Comparison of ENCODE assay signal across 8 cellular contexts in the genomic region with DNA sequence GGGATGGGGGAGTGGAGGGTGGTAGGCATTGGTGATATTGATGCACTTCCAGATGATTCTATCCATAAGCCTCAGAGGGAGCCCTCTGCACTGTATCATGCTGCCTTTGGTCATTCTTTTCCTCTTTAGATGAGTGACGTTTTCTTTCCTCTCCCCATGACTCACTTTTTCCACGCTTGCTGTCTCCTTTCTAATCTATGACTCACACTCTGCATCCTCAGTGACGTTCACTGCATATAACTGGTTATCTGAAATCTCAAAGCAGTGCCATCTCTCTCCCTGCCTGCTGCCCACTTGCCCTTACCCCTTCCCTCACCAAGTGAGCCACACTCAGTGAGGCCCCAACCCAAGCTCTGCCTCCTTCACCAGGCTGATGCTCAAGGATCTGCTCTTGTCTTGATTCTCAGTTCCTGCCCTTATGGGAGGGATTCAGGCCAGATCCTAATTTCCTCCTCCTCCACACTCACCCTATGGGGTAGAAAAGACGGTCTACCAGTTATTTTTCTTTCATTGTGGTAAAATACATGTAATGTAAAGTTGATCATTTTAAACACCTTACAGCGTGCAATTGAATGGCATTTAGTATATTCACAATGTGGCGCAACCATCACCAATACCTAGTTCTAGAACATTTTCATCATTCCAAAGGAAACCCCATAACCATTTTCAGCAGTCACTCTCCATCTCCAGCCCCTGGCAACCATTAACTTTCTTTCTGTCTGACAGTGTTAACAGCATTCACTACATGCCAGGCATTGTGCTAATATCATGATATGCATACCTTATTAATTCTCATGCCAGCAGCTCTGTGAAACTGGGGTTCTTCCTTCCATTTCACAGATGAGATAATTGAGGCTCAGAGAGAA. TPM values are rescaled to one million over a fixed set of nuclear protein-coding genes. Genes with fewer than 3 reads are reported as not detected.
DNase-seq lines count a peak whose midpoint lies in the region; ATAC-seq and TF ChIP-seq lines count a peak whose summit lies in the region.

No MANE protein-coding gene starts in this region.

- H3K36me3 ChIP-seq in PC-3 (ENCODE audit: low read depth, low read length): no peaks in the 10 kb centered on the region

- intact Hi-C loops in PC-3 (cut with micrococcal nuclease): no loop called here

- H3K27me3 Mint-ChIP-seq in chondrocyte (ENCODE audit: low read depth): no peaks in the 10 kb centered on the region

- no peak overlapping the region for H3K27ac ChIP-seq in PC-3 (ENCODE audit: low read length)

- H3K36me3 Mint-ChIP-seq in chondrocyte (ENCODE audit: low read depth): no peaks in the 10 kb centered on the region

- H2AFZ ChIP-seq in PC-3 (ENCODE audit: low read length): no peak overlapping the region

- TF ChIP-seq CTCF in PC-3 (conservative IDR thresholded peaks at IDR 0.05; ENCODE audit: low read depth, low read length) (no peak), chondrocyte (IDR thresholded peaks at IDR 0.05) (no peak)

- DNase-seq in PC-3: peak; percentile 77
- no peak for DNase-seq in chondrocyte (ENCODE audit: low spot score)
- DNase-seq in stimulated activated CD4-positive, alpha-beta T cell treated with anti-CD3 and anti-CD28 coated beads, Interleukin-12 subunit alpha, Interleukin-12 subunit beta, amount 100 ng/mL, for 4 hours: peak; percentile 2
- DNase-seq in HEK293T (ENCODE audit: extremely low spot score): no peak
- no peak for DNase-seq in NCI-H2227 treated with DMSO at 0.1 percent for 48 hours (lab: John Stamatoyannopoulos, UW)
- DNase-seq in GOT3 (lab: John Stamatoyannopoulos, UW): no peak

- ATAC-seq in GM18858 (IDR thresholded peaks at IDR 0.05; ENCODE audit: unreplicated experiment): peak; percentile 46
- ATAC-seq in PC-3: peak; percentile 38
- ATAC-seq in HG03196 (IDR thresholded peaks at IDR 0.05; ENCODE audit: unreplicated experiment): no peak

- H3K4me1 Mint-ChIP-seq in chondrocyte (ENCODE audit: low read depth): peaks cover 10% of the 10 kb centered on the region

- no peak overlapping the region for H3K4me2 ChIP-seq in PC-3 (ENCODE audit: low read length)

- H3K9me2 ChIP-seq in PC-3 (replicated peaks; ENCODE audit: low read length): no peaks in the 10 kb centered on the region

- H3K79me2 ChIP-seq in PC-3 (ENCODE audit: low read length): no peaks in the 10 kb centered on the region

- no peaks in the 10 kb centered on the region for H3K27me3 ChIP-seq in PC-3 (ENCODE audit: low read length)

- H3F3A ChIP-seq in PC-3 (ENCODE audit: low read length, unreplicated experiment): no peaks in the 10 kb centered on the region

- no TSS peak for BruUV-seq in PC-3 (replicated peaks; lab: Mats Ljungman, UMichigan)

- no peaks in the 10 kb centered on the region for H4K20me1 ChIP-seq in PC-3 (ENCODE audit: low read length)

- H3K27ac Mint-ChIP-seq in chondrocyte (ENCODE audit: unreplicated experiment): peak overlapping the region; percentile 67

- H3K9me3 Mint-ChIP-seq in chondrocyte (ENCODE audit: low read depth): peaks cover 12% of the 10 kb centered on the region

- H3K9me3 ChIP-seq in PC-3 (ENCODE audit: low read length): no peaks in the 10 kb centered on the region

- no peak overlapping the region for H3K4me3 Mint-ChIP-seq in chondrocyte (ENCODE audit: unreplicated experiment)

- POLR2A ChIA-PET in PC-3 (lab: Charles Lee; ENCODE audit: unreplicated experiment) (no interaction called here), HEK293T (lab: Yijun Ruan, JAX) (no interaction called here)

- H3K4me3 ChIP-seq in PC-3 (ENCODE audit: low read length): no peak overlapping the region

- CTCF ChIA-PET in PC-3 (lab: Charles Lee) (no interaction called here), HEK293T (lab: Yijun Ruan, JAX) (no interaction called here)

- no peak overlapping the region for H3K9ac ChIP-seq in PC-3 (ENCODE audit: low read length)

- H3K4me1 ChIP-seq in PC-3 (ENCODE audit: insufficient read depth, low read length): peaks cover 5% of the 10 kb centered on the region; the same call in 1 of the 2 replicates

TF ChIP-seq in HEK293T, 16 proteins besides CTCF, POLR2A, EP300 and RAD21:
- TF ChIP-seq FOXA1 (IDR thresholded peaks at IDR 0.05): no peak
- TF ChIP-seq ELF4 (IDR thresholded peaks at IDR 0.05): no peak
- no peak for TF ChIP-seq ZNF384 (IDR thresholded peaks at IDR 0.05)
- TF ChIP-seq FOXM1 (IDR thresholded peaks at IDR 0.05; ENCODE audit: borderline replicate concordance): no peak
- TF ChIP-seq SUZ12 (IDR thresholded peaks at IDR 0.05): no peak
- TF ChIP-seq BHLHE40 (IDR thresholded peaks at IDR 0.05; ENCODE audit: borderline replicate concordance): no peak
- no peak for TF ChIP-seq HDGF (IDR thresholded peaks at IDR 0.05; ENCODE audit: borderline replicate concordance)
- no peak for TF ChIP-seq L3MBTL2 (conservative IDR thresholded peaks at IDR 0.05)

RNA-seq across cellular contexts. Expression of gene PTGS1, which starts 31.8 kb away (rescaled TPM):
- total RNA-seq in PC-3 (2014; rRNA removed) (0.44 and 0.86 TPM in 2 replicates), chondrocyte (0.59 to 2.7 TPM (median 0.97 TPM) in 3 replicates)

Comparison
In these comparisons a context has a peak if more than half of its experiments do, and no peak if none do; other contexts are left out.
1. DNase-seq: peak in PC-3 (single experiment) and stimulated activated CD4-positive, alpha-beta T cell treated with anti-CD3 and anti-CD28 coated beads, Interleukin-12 subunit alpha, Interleukin-12 subunit beta, amount 100 ng/mL, for 4 hours (single experiment); none in chondrocyte (single experiment), HEK293T (single experiment), NCI-H2227 treated with DMSO at 0.1 percent for 48 hours (single experiment) and GOT3 (single experiment).